Comparison of ENCODE assay signal across 31 cellular contexts in the genomic region with DNA sequence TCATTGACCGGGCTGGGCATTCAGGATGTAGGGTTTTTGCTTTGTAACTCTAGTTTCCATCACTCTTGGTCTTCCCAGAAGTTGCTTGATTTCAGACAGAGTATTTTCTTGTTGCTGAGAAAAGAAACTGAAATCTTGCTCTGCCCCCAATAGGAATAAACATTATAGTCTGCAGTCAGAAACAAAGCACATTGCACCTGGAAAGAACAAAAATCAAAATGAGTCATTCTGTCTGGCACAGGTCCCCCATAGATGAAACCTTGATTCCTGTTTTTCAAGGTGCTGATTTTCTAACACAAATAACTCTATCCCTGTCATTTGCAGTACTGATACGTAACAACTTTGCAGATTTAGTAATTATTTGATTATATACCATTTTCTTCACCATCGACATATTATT.
"Had no signal": no experiment of that assay in that cellular context is flagged by ENCODE, and none has a peak within 500 bp of the region (broad histone marks: within the 10 kb centered on the region; RNA-seq: fewer than 3 reads in every experiment).

No MANE protein-coding gene starts in this region.

- H3K9me3 ChIP-seq: colonic mucosa, esophagus muscularis mucosa, gastroesophageal sphincter, heart right ventricle had no signal

- H3K9me3 Mint-ChIP-seq: activated CD4-positive, alpha-beta memory T cell treated with anti-CD3 and anti-CD28 coated beads, Interleukin-2, amount 10 ng/mL, durations not matched to agents 7 days and 5 days; activated CD4-positive, alpha-beta T cell treated with anti-CD3 and anti-CD28 coated beads, Interleukin-2, amount 10 ng/mL, durations not matched to agents 24 days and 14 days; activated T-cell treated with anti-CD3 and anti-CD28 coated beads, Interleukin-2, amount 50 U/mL, for 4 hours; T-helper 2 cell treated with Interferon-gamma antibody and Interleukin-4, amounts not matched to agents 5 μg/mL and 100 μg/mL, for 36 hours had no signal

- H3K4me3 Mint-ChIP-seq: activated CD4-positive, alpha-beta memory T cell treated with anti-CD3 and anti-CD28 coated beads, Interleukin-2, amount 10 ng/mL, durations not matched to agents 7 days and 5 days; activated CD4-positive, alpha-beta T cell treated with anti-CD3 and anti-CD28 coated beads for 36 hours; activated CD4-positive, alpha-beta T cell treated with anti-CD3 and anti-CD28 coated beads, Interleukin-2, amount 10 ng/mL, durations not matched to agents 24 days and 14 days; activated naive CD8-positive, alpha-beta T cell; activated T-cell treated with anti-CD3 and anti-CD28 coated beads, Interleukin-2, amount 50 U/mL, for 4 hours; activated T-helper 17 cell treated with anti-CD3 and anti-CD28 coated beads, Interleukin-2, amount 50 U/mL, for 72 hours; T-helper 17 cell; T-helper 2 cell treated with Interferon-gamma antibody and Interleukin-4, amounts not matched to agents 5 μg/mL and 100 μg/mL, for 36 hours had no signal

- H3K27ac Mint-ChIP-seq: activated CD4-positive, alpha-beta memory T cell treated with anti-CD3 and anti-CD28 coated beads, Interleukin-2, amount 10 ng/mL, durations not matched to agents 7 days and 5 days; activated CD4-positive, alpha-beta T cell treated with anti-CD3 and anti-CD28 coated beads for 36 hours; activated CD4-positive, alpha-beta T cell treated with anti-CD3 and anti-CD28 coated beads, Interleukin-2, amount 10 ng/mL, durations not matched to agents 24 days and 14 days; activated naive CD8-positive, alpha-beta T cell; activated T-helper 17 cell treated with anti-CD3 and anti-CD28 coated beads, Interleukin-2, amount 50 U/mL, for 72 hours; T-helper 17 cell; T-helper 2 cell treated with Interferon-gamma antibody and Interleukin-4, amounts not matched to agents 5 μg/mL and 100 μg/mL, for 36 hours had no signal

- H3K4me1 Mint-ChIP-seq: activated CD4-positive, alpha-beta memory T cell treated with anti-CD3 and anti-CD28 coated beads, Interleukin-2, amount 10 ng/mL, durations not matched to agents 7 days and 5 days; activated CD4-positive, alpha-beta T cell treated with anti-CD3 and anti-CD28 coated beads for 36 hours; activated CD4-positive, alpha-beta T cell treated with anti-CD3 and anti-CD28 coated beads, Interleukin-2, amount 10 ng/mL, durations not matched to agents 24 days and 14 days; activated T-helper 17 cell treated with anti-CD3 and anti-CD28 coated beads, Interleukin-2, amount 50 U/mL, for 72 hours; T-helper 17 cell had no signal

- ATAC-seq: activated CD4-positive, alpha-beta T cell treated with anti-CD3 and anti-CD28 coated beads for 36 hours; activated T-cell treated with anti-CD3 and anti-CD28 coated beads, Interleukin-2, amount 50 U/mL, for 4 hours; activated T-helper 17 cell treated with anti-CD3 and anti-CD28 coated beads, Interleukin-2, amount 50 U/mL, for 72 hours; gastroesophageal sphincter; heart right ventricle; T-helper 17 cell had no signal

- H3K36me3 Mint-ChIP-seq: activated naive CD8-positive, alpha-beta T cell had no signal

- H3K79me2 ChIP-seq: hepatocyte had no signal

- H3K36me3 ChIP-seq: brain microvascular endothelial cell, cardiac muscle cell, colonic mucosa, esophagus muscularis mucosa, gastroesophageal sphincter, heart right ventricle had no signal

- DNase-seq: activated CD4-positive, alpha-beta memory T cell treated with anti-CD3 and anti-CD28 coated beads, Interleukin-2, amount 10 ng/mL, durations not matched to agents 7 days and 5 days; activated CD4-positive, alpha-beta T cell treated with anti-CD3 and anti-CD28 coated beads for 36 hours; activated CD4-positive, alpha-beta T cell treated with anti-CD3 and anti-CD28 coated beads, Interleukin-2, amount 10 ng/mL, durations not matched to agents 24 days and 14 days; activated CD4-positive, alpha-beta T cell treated with anti-CD3 and anti-CD28 coated beads, Interleukin-2, amount 50 U/mL, for 4 hours; activated CD4-positive, CD25-positive, alpha-beta regulatory T cell; activated CD4-positive, CD25-positive, alpha-beta regulatory T cell treated with anti-CD3 and anti-CD28 coated beads, Interleukin-2, amount 50 U/mL, for 72 hours; activated CD8-positive, alpha-beta memory T cell treated with anti-CD3 and anti-CD28 coated beads, Interleukin-2, amount 50 U/mL, for 48 hours; activated effector memory CD4-positive, alpha-beta T cell treated with Interleukin-2 at 50 U/mL for 16 hours; activated gamma-delta T cell treated with Interleukin-2 at 50 U/mL for 16 hours; activated naive CD4-positive, alpha-beta T cell treated with anti-CD3 and anti-CD28 coated beads, Interleukin-2, amount 50 U/mL, for 16 hours; activated naive CD4-positive, alpha-beta T cell treated with Interleukin-2 at 50 U/mL for 16 hours; activated T-cell treated with anti-CD3 and anti-CD28 coated beads for 4 hours; activated T-cell treated with anti-CD3 and anti-CD28 coated beads, Interleukin-2, amount 50 U/mL, for 4 hours; amniotic stem cell; anterior cingulate cortex; brain microvascular endothelial cell; central memory CD4-positive, alpha-beta T cell; cerebellar nuclear complex; colonic mucosa; effector CD8-positive, alpha-beta T cell; foreskin melanocyte; heart right ventricle; T-helper 1 cell; T-helper 17 cell had no signal

- H3K4me1 ChIP-seq: colonic mucosa, esophagus muscularis mucosa, gastroesophageal sphincter, heart right ventricle had no signal

- H3K27ac ChIP-seq: brain microvascular endothelial cell, cardiac muscle cell, colonic mucosa, esophagus muscularis mucosa, gastroesophageal sphincter, heart right ventricle, hepatocyte had no signal

- H3K27me3 Mint-ChIP-seq: activated CD4-positive, alpha-beta memory T cell treated with anti-CD3 and anti-CD28 coated beads, Interleukin-2, amount 10 ng/mL, durations not matched to agents 7 days and 5 days; activated CD4-positive, alpha-beta T cell treated with anti-CD3 and anti-CD28 coated beads for 36 hours; activated CD4-positive, alpha-beta T cell treated with anti-CD3 and anti-CD28 coated beads, Interleukin-2, amount 10 ng/mL, durations not matched to agents 24 days and 14 days; activated T-helper 17 cell treated with anti-CD3 and anti-CD28 coated beads, Interleukin-2, amount 50 U/mL, for 72 hours; T-helper 17 cell had no signal

- H2AFZ ChIP-seq: hepatocyte had no signal

- H3K27me3 ChIP-seq: brain microvascular endothelial cell, cardiac muscle cell, colonic mucosa, esophagus muscularis mucosa, gastroesophageal sphincter, heart right ventricle, hepatocyte had no signal

- H3K4me2 ChIP-seq: hepatocyte had no signal

- H3K4me3 ChIP-seq: cardiac muscle cell, colonic mucosa, esophagus muscularis mucosa, gastroesophageal sphincter, heart right ventricle, hepatocyte had no signal
